In the genomic region with DNA sequence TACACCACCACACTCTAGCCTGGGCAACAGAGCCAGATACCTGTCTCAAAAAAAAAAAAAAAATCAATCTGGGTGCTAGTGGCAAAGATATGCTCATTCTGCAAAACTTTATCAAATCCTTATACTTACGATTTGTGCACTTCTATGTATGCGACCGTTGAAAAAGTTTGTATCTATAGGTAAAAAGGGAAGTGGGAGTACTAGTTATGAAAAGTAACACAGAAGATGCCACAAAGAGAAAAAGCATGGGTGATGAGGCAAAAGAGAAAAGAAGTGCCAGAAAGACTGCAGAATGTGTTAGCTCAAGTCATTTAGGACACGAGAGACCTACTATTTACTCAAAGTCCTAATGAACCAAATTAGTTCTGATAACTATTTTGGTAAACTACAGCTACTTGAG, we compare ENCODE assay signal across 16 cellular contexts. TPM values are rescaled to one million over a fixed set of nuclear protein-coding genes. Genes with fewer than 3 reads are reported as not detected.
DNase-seq lines count a peak whose midpoint lies in the region; ATAC-seq, FAIRE-seq and TF ChIP-seq lines count a peak whose summit lies in the region.
"Had no signal": no experiment of that assay in that cellular context is flagged by ENCODE, and none has a peak within 500 bp of the region (broad histone marks: within the 10 kb centered on the region; RNA-seq: fewer than 3 reads in every experiment).

No MANE protein-coding gene starts in this region.

- H4K20me1 ChIP-seq in DOHH2 (ENCODE audit: control insufficient read depth, insufficient read depth, low read depth, low read length) (peaks cover 66% of the 10 kb centered on the region), OCI-LY1 (ENCODE audit: insufficient read depth, low read length) (peaks cover 9% of the 10 kb centered on the region; the same call in 1 of the 2 replicates)

- H3K4me2 ChIP-seq in DOHH2 (ENCODE audit: low read length) (peak overlapping the region; percentile 21; the same call in 1 of the 2 replicates), OCI-LY1 (ENCODE audit: low read length) (peak overlapping the region; percentile 6; the same call in 1 of the 2 replicates)

- peaks cover 44% of the 10 kb centered on the region for H3K36me3 Mint-ChIP-seq in T-cell

- peak; percentile 72 for FAIRE-seq in GM19239 (lab: Jason Lieb, UNC)
- FAIRE-seq: astrocyte had no signal

- H3K27me3 Mint-ChIP-seq in T-cell = no peaks in the 10 kb centered on the region
- H3K27me3 Mint-ChIP-seq: dendritic cell treated with granulocyte-macrophage colony-stimulating factor and Interleukin-4, amounts not matched to agents 40 ng/mL and 50 ng/mL, for 4 days had no signal

- H3K9me3 Mint-ChIP-seq in T-cell = no peaks in the 10 kb centered on the region
- H3K9me3 Mint-ChIP-seq: dendritic cell treated with granulocyte-macrophage colony-stimulating factor and Interleukin-4, amounts not matched to agents 40 ng/mL and 50 ng/mL, for 4 days; WTC11 had no signal

- H3K4me3 ChIP-seq in DOHH2 (ENCODE audit: low read length) = no peak overlapping the region
- H3K4me3 ChIP-seq in OCI-LY1 (ENCODE audit: low read depth, low read length, poor library complexity, severe bottlenecking) = no peak overlapping the region

- H3K27me3 ChIP-seq in DOHH2 (ENCODE audit: control insufficient read depth, low read length) = no peaks in the 10 kb centered on the region
- no peaks in the 10 kb centered on the region for H3K27me3 ChIP-seq in OCI-LY1 (ENCODE audit: insufficient read depth, low read length)

- H3K4me3 Mint-ChIP-seq in T-cell = no peak overlapping the region
- H3K4me3 Mint-ChIP-seq: dendritic cell treated with granulocyte-macrophage colony-stimulating factor and Interleukin-4, amounts not matched to agents 40 ng/mL and 50 ng/mL, for 4 days; WTC11 had no signal

- H3K27ac ChIP-seq in DOHH2 (ENCODE audit: low read depth, low read length) (no peak overlapping the region), OCI-LY1 (ENCODE audit: low read depth, low read length, poor library complexity, severe bottlenecking) (peak overlapping the region; percentile 24)

- H3K27ac Mint-ChIP-seq in T-cell = no peak overlapping the region
- H3K27ac Mint-ChIP-seq: dendritic cell treated with granulocyte-macrophage colony-stimulating factor and Interleukin-4, amounts not matched to agents 40 ng/mL and 50 ng/mL, for 4 days had no signal

- H3K9ac ChIP-seq in OCI-LY1 (ENCODE audit: low read length) = no peak overlapping the region

- POLR2A ChIA-PET in T-cell (lab: Charles Lee) = interaction anchor here in 1 of 2 donors (0.6 kb wide), 1 partner anchor 384 kb away, joined by 3 read pairs; no protein-coding TSS in a partner anchor

- H3K9me2 ChIP-seq in DOHH2 (replicated peaks; ENCODE audit: control insufficient read depth, low read length) (no peaks in the 10 kb centered on the region), OCI-LY1 (ENCODE audit: low read depth, low read length) (no peaks in the 10 kb centered on the region)

- CTCF ChIA-PET in T-cell (lab: Charles Lee) = no interaction called here

- peak; percentile 39 for ATAC-seq in HG02884 (IDR thresholded peaks at IDR 0.05; ENCODE audit: unreplicated experiment)
- ATAC-seq in T-cell (replicated peaks in 1 of 4) = no peak
- ATAC-seq: WTC11 had no signal

- no peak overlapping the region for H2AFZ ChIP-seq in OCI-LY1 (ENCODE audit: low read length)

- TF ChIP-seq CTCF in DOHH2 (IDR thresholded peaks at IDR 0.05; ENCODE audit: low read depth, low read length, poor library complexity, severe bottlenecking) = no peak
- no peak for TF ChIP-seq CTCF in OCI-LY1 (IDR thresholded peaks at IDR 0.05; ENCODE audit: low read length)

- H3K4me1 Mint-ChIP-seq in T-cell = peaks cover 82 to 91% (median 88%) of the 10 kb centered on the region in 3 donors

- H3K36me3 ChIP-seq in DOHH2 (ENCODE audit: control insufficient read depth, low read length) (peaks cover 79% of the 10 kb centered on the region), OCI-LY1 (ENCODE audit: insufficient read depth, low read length) (peaks cover 23% of the 10 kb centered on the region)

- H3F3A ChIP-seq in DOHH2 (ENCODE audit: control insufficient read depth, insufficient read depth) = no peaks in the 10 kb centered on the region; the same call in 1 of the 2 replicates
- H3F3A ChIP-seq in OCI-LY1 (ENCODE audit: insufficient read depth, low read length) = no peaks in the 10 kb centered on the region

- H3K9me3 ChIP-seq in DOHH2 (ENCODE audit: control insufficient read depth, insufficient read depth, low read length) (no peaks in the 10 kb centered on the region), OCI-LY1 (ENCODE audit: low read length) (no peaks in the 10 kb centered on the region)

- DNase-seq in GM19239 (ENCODE audit: insufficient read length, low spot score) = no peak
- DNase-seq in NCI-H1092 treated with DMSO at 0.1 percent for 48 hours (lab: John Stamatoyannopoulos, UW) = no peak
- no peak for DNase-seq in inferior parietal cortex (ENCODE audit: extremely low spot score)
- DNase-seq in T-cell = no peak
- no peak for DNase-seq in COR-L47 (lab: John Stamatoyannopoulos, UW)
- DNase-seq: NCI-H1417; NCI-H510A treated with DMSO at 0.1 percent for 48 hours; posterior cingulate gyrus; stimulated activated CD4-positive, alpha-beta T cell treated with anti-CD3 and anti-CD28 coated beads, Interleukin-1b, Interleukin-23, amount 100 ng/mL, for 48 hours; stimulated activated naive CD4-positive, alpha-beta T cell treated with Interleukin-2 at 50 U/mL for 16 hours had no signal

- peaks cover 54% of the 10 kb centered on the region for H3K4me1 ChIP-seq in DOHH2 (ENCODE audit: control insufficient read depth, low read length)
- peaks cover 45% of the 10 kb centered on the region for H3K4me1 ChIP-seq in OCI-LY1 (ENCODE audit: insufficient read depth, low read length, severe bottlenecking)

- H3K79me2 ChIP-seq in DOHH2 (ENCODE audit: control insufficient read depth, low read length) (peaks cover 100% of the 10 kb centered on the region), OCI-LY1 (ENCODE audit: insufficient read depth, low read length) (peaks cover 44% of the 10 kb centered on the region)

RNA-seq across cellular contexts. Expression of a gene that starts 5.9 kb away (rescaled TPM):
- 10 to 100 TPM in 4 of 5 donors, 1 to 10 TPM in 1; 8.8 to 17.1 (median 12.8) TPM for total RNA-seq in T-cell
